19 cellular contexts compared by ENCODE assay signal in genomic region chr6:157859775-157860504, GRCh38. TPM values are rescaled to one million over a fixed set of nuclear protein-coding genes. Genes with fewer than 3 reads are reported as not detected.
DNase-seq lines count a peak whose midpoint lies in the region; ATAC-seq and TF ChIP-seq lines count a peak whose summit lies in the region.
"Had no signal": no experiment of that assay in that cellular context is flagged by ENCODE, and none has a peak within 500 bp of the region (broad histone marks: within the 10 kb centered on the region; RNA-seq: fewer than 3 reads in every experiment).

No MANE protein-coding gene starts in this region.

- no peak overlapping the region for H4K91ac ChIP-seq in IMR-90 (ENCODE audit: insufficient read depth, low read depth, low read length)

- no peak for TF ChIP-seq RAD21 in IMR-90 (IDR thresholded peaks at IDR 0.05; ENCODE audit: low read length)

- peaks cover 3% of the 10 kb centered on the region for H3K36me3 Mint-ChIP-seq in CD4-positive, CD25-positive, alpha-beta regulatory T cell
- H3K36me3 Mint-ChIP-seq in activated naive CD8-positive, alpha-beta T cell treated with anti-CD3 and anti-CD28 coated beads, Interleukin-2, amount 50 U/mL, for 24 hours (ENCODE audit: low read depth), result peaks cover 40% of the 10 kb centered on the region
- peaks cover 0 to 11% (median 10%) of the 10 kb centered on the region in 5 donors for H3K36me3 Mint-ChIP-seq in naive thymus-derived CD4-positive, alpha-beta T cell
- H3K36me3 Mint-ChIP-seq in type B pancreatic cell, result peaks cover 5% of the 10 kb centered on the region

- H3K14ac ChIP-seq in IMR-90 (replicated peaks; ENCODE audit: low read depth, low read length), result peak overlapping the region; percentile 76; the same call in 1 of the 2 replicates

- H4K20me1 ChIP-seq in IMR-90 (ENCODE audit: insufficient read depth, low read length), result peaks cover 62% of the 10 kb centered on the region

- no peak overlapping the region; a peak in 1 of 4 replicates for H4K8ac ChIP-seq in IMR-90 (ENCODE audit: low read depth in 2 of 2, low read length in 2 of 2)

- BruUV-seq in IMR-90 (replicated peaks; lab: Mats Ljungman, UMichigan), result no TSS peak

- WGBS in IMR-90 (ENCODE audit: extremely low coverage in 2 of 2, insufficient read length in 1 of 2), 2 experiments, result no CpG with 5 or more reads among the region's 7 CpGs

- peaks cover 15% of the 10 kb centered on the region for H3K9me1 ChIP-seq in IMR-90 (ENCODE audit: insufficient read depth, low read length)

- dilution Hi-C loops in IMR-90 (cut with HindIII; ENCODE audit: low sequenced_read_pairs, unreplicated experiment), result no loop called here

- CTCF ChIA-PET in IMR-90 (lab: Yijun Ruan, JAX), result interaction anchor here (0.7 kb wide), 1 partner anchor 24 kb away, joined by 7 read pairs; no protein-coding TSS in a partner anchor
- CTCF ChIA-PET in naive thymus-derived CD4-positive, alpha-beta T cell (lab: Charles Lee), result no interaction called here

- intact Hi-C loops in IMR-90 (cut with micrococcal nuclease), result no loop called here
- intact Hi-C loops in naive thymus-derived CD4-positive, alpha-beta T cell (cut with micrococcal nuclease), result loop anchor here (1.0 to 2.0 kb wide), 2 partner anchors 19 to 96 kb away; no protein-coding TSS in a partner anchor

- no peak overlapping the region for H3K9ac ChIP-seq in IMR-90 (ENCODE audit: low read depth, low read length)

- H3K4me1 ChIP-seq in CD4-positive, CD25-positive, alpha-beta regulatory T cell (ENCODE audit: control insufficient read depth, insufficient read depth, low read length, poor library complexity, severe bottlenecking), result peaks cover 18% of the 10 kb centered on the region
- H3K4me1 ChIP-seq in IMR-90 (ENCODE audit: control insufficient read depth, insufficient read depth, low read length), result peaks cover 20% of the 10 kb centered on the region
- peaks cover 5 to 28% of the 10 kb centered on the region in 2 donors for H3K4me1 ChIP-seq in naive thymus-derived CD4-positive, alpha-beta T cell (ENCODE audit: control insufficient read depth in 2 of 2, insufficient read depth in 2 of 2, low read length in 2 of 2)

- no peak for TF ChIP-seq CTCF in IMR-90 (conservative IDR thresholded peaks at IDR 0.05; ENCODE audit: low read depth, low read length)
- TF ChIP-seq CTCF in type B pancreatic cell (conservative IDR thresholded peaks at IDR 0.05), result no peak

- POLR2A ChIA-PET in IMR-90 (lab: Charles Lee; ENCODE audit: unreplicated experiment), result no interaction called here
- POLR2A ChIA-PET in naive thymus-derived CD4-positive, alpha-beta T cell (lab: Charles Lee), result interaction anchor here (0.7 kb wide), 1 partner anchor 25 kb away, joined by 3 read pairs; no protein-coding TSS in a partner anchor

- peak overlapping the region; percentile 17; the same call in 1 of the 2 replicates for H3K4ac ChIP-seq in IMR-90 (ENCODE audit: low read depth, low read length)

- H3K9me3 Mint-ChIP-seq in CD4-positive, CD25-positive, alpha-beta regulatory T cell, result peaks cover 0 to 2% (median 0%) of the 10 kb centered on the region in 7 donors
- peaks cover 12% of the 10 kb centered on the region for H3K9me3 Mint-ChIP-seq in activated naive CD8-positive, alpha-beta T cell treated with anti-CD3 and anti-CD28 coated beads, Interleukin-2, amount 50 U/mL, for 24 hours
- H3K9me3 Mint-ChIP-seq in naive thymus-derived CD4-positive, alpha-beta T cell, result peaks cover 0 to 4% (median under 1%) of the 10 kb centered on the region in 11 donors
- no peaks in the 10 kb centered on the region for H3K9me3 Mint-ChIP-seq in type B pancreatic cell
- H3K9me3 Mint-ChIP-seq: H9 had no signal

- H2BK5ac ChIP-seq in IMR-90 (ENCODE audit: low read depth, low read length, poor library complexity, severe bottlenecking), result peak overlapping the region; percentile 11

- peaks cover 2% of the 10 kb centered on the region for H3K27me3 Mint-ChIP-seq in CD4-positive, CD25-positive, alpha-beta regulatory T cell
- no peaks in the 10 kb centered on the region for H3K27me3 Mint-ChIP-seq in activated naive CD8-positive, alpha-beta T cell treated with anti-CD3 and anti-CD28 coated beads, Interleukin-2, amount 50 U/mL, for 24 hours
- peaks cover 0 to 45% (median 0%) of the 10 kb centered on the region in 5 donors for H3K27me3 Mint-ChIP-seq in naive thymus-derived CD4-positive, alpha-beta T cell
- H3K27me3 Mint-ChIP-seq in type B pancreatic cell, result no peaks in the 10 kb centered on the region

- H3K9me3 ChIP-seq in CD4-positive, CD25-positive, alpha-beta regulatory T cell (ENCODE audit: control insufficient read depth in 2 of 2, low read length in 2 of 2), result no peaks in the 10 kb centered on the region
- H3K9me3 ChIP-seq in IMR-90 (ENCODE audit: control insufficient read depth, insufficient read depth, low read length), result no peaks in the 10 kb centered on the region
- no peaks in the 10 kb centered on the region for H3K9me3 ChIP-seq in naive thymus-derived CD4-positive, alpha-beta T cell (ENCODE audit: control insufficient read depth in 2 of 3, low read length in 3 of 3)
- H3K9me3 ChIP-seq: body of pancreas, gastroesophageal sphincter, neutrophil, upper lobe of right lung had no signal

- DNase-seq in CD4-positive, CD25-positive, alpha-beta regulatory T cell, result no peak
- no peak for DNase-seq in IMR-90
- DNase-seq in activated naive CD8-positive, alpha-beta T cell treated with anti-CD3 and anti-CD28 coated beads, Interleukin-2, amount 50 U/mL, for 24 hours, result no peak
- DNase-seq in naive thymus-derived CD4-positive, alpha-beta T cell, result no peak
- no peak for DNase-seq in type B pancreatic cell (ENCODE audit: extremely low spot score, unreplicated experiment)
- DNase-seq: activated naive CD4-positive, alpha-beta T cell treated with anti-CD3 and anti-CD28 coated beads, Interleukin-2, amount 50 U/mL, for 16 hours; H9; left cardiac atrium; NCI-H2081 treated with DMSO at 0.1 percent for 48 hours; NCI-H526; right cardiac atrium; stimulated activated naive CD4-positive, alpha-beta T cell treated with Interleukin-2 at 50 U/mL for 16 hours; SW 1271; upper lobe of right lung had no signal

- in situ Hi-C loops in IMR-90 (cut with MboI; ENCODE audit: low sequenced_read_pairs), result no loop called here

- H2AK5ac ChIP-seq in IMR-90 (ENCODE audit: low read depth, low read length), result no peak overlapping the region

- no peak overlapping the region for H2BK20ac ChIP-seq in IMR-90 (ENCODE audit: low read depth, low read length)

- H3K27ac ChIP-seq in CD4-positive, CD25-positive, alpha-beta regulatory T cell (ENCODE audit: insufficient read depth, low read length, poor library complexity, severe bottlenecking), result no peak overlapping the region
- H3K27ac ChIP-seq in IMR-90 (ENCODE audit: insufficient read depth, low read length), result peak overlapping the region; percentile 15; the same call in 1 of the 2 replicates
- no peak overlapping the region for H3K27ac ChIP-seq in naive thymus-derived CD4-positive, alpha-beta T cell (ENCODE audit: low read depth, low read length)
- H3K27ac ChIP-seq: body of pancreas, gastroesophageal sphincter, neutrophil, upper lobe of right lung had no signal

- no peak overlapping the region for H2AFZ ChIP-seq in IMR-90 (replicated peaks; ENCODE audit: low read length, poor library complexity)

- no peak overlapping the region for H2BK120ac ChIP-seq in IMR-90 (ENCODE audit: low read depth, low read length)

- H3K4me3 ChIP-seq in CD4-positive, CD25-positive, alpha-beta regulatory T cell (ENCODE audit: low read depth, low read length), result peak overlapping the region; percentile 37
- no peak overlapping the region for H3K4me3 ChIP-seq in IMR-90 (ENCODE audit: insufficient read depth, low read depth, low read length)
- H3K4me3 ChIP-seq in naive thymus-derived CD4-positive, alpha-beta T cell (ENCODE audit: low read length), result no peak overlapping the region
- H3K4me3 ChIP-seq: body of pancreas, gastroesophageal sphincter, upper lobe of right lung had no signal

- H3K4me3 Mint-ChIP-seq in CD4-positive, CD25-positive, alpha-beta regulatory T cell, result peak overlapping the region; percentile 1 to 83 (median 16)
- H3K4me3 Mint-ChIP-seq in activated naive CD8-positive, alpha-beta T cell treated with anti-CD3 and anti-CD28 coated beads, Interleukin-2, amount 50 U/mL, for 24 hours, result no peak overlapping the region
- H3K4me3 Mint-ChIP-seq in naive thymus-derived CD4-positive, alpha-beta T cell, result peak overlapping the region; percentile 9 to 83 (median 62)
- no peak overlapping the region for H3K4me3 Mint-ChIP-seq in type B pancreatic cell
- H3K4me3 Mint-ChIP-seq: H9 had no signal

- no peaks in the 10 kb centered on the region for H3K27me3 ChIP-seq in CD4-positive, CD25-positive, alpha-beta regulatory T cell (ENCODE audit: control insufficient read depth, insufficient read depth, low read length)
- no peaks in the 10 kb centered on the region for H3K27me3 ChIP-seq in IMR-90 (ENCODE audit: control insufficient read depth, insufficient read depth, low read length)
- H3K27me3 ChIP-seq in naive thymus-derived CD4-positive, alpha-beta T cell (ENCODE audit: control insufficient read depth in 2 of 2, insufficient read depth in 2 of 2, low read length in 2 of 2), result peaks cover 0 to 4% of the 10 kb centered on the region in 2 donors
- H3K27me3 ChIP-seq: body of pancreas, gastroesophageal sphincter, neutrophil, upper lobe of right lung had no signal

- peak overlapping the region; percentile 77; the same call in 1 of the 2 replicates for H3K18ac ChIP-seq in IMR-90 (ENCODE audit: low read depth, low read length)

- H3K4me1 Mint-ChIP-seq in CD4-positive, CD25-positive, alpha-beta regulatory T cell, result peaks cover 31 to 69% (median 57%) of the 10 kb centered on the region in 4 donors
- H3K4me1 Mint-ChIP-seq in activated naive CD8-positive, alpha-beta T cell treated with anti-CD3 and anti-CD28 coated beads, Interleukin-2, amount 50 U/mL, for 24 hours, result peaks cover 82% of the 10 kb centered on the region
- peaks cover 23 to 97% (median 80%) of the 10 kb centered on the region in 7 donors for H3K4me1 Mint-ChIP-seq in naive thymus-derived CD4-positive, alpha-beta T cell
- H3K4me1 Mint-ChIP-seq in type B pancreatic cell (ENCODE audit: unreplicated experiment), result peaks cover 9% of the 10 kb centered on the region

- no peak overlapping the region for H2BK15ac ChIP-seq in IMR-90 (ENCODE audit: low read depth, low read length)

- peaks cover 12 to 65% of the 10 kb centered on the region in 2 experiments for H3K79me1 ChIP-seq in IMR-90 (ENCODE audit: low read depth in 1 of 2, low read length in 2 of 2)

- no peaks in the 10 kb centered on the region for H3K36me3 ChIP-seq in CD4-positive, CD25-positive, alpha-beta regulatory T cell (ENCODE audit: control insufficient read depth, insufficient read depth, low read length)
- H3K36me3 ChIP-seq in IMR-90 (ENCODE audit: control insufficient read depth, insufficient read depth, low read length), result no peaks in the 10 kb centered on the region
- no peaks in the 10 kb centered on the region for H3K36me3 ChIP-seq in naive thymus-derived CD4-positive, alpha-beta T cell (ENCODE audit: control insufficient read depth in 2 of 3, insufficient read depth in 3 of 3, low read length in 3 of 3)
- H3K36me3 ChIP-seq: gastroesophageal sphincter, neutrophil, upper lobe of right lung had no signal

- H3K4me2 ChIP-seq in IMR-90 (ENCODE audit: low read depth, low read length), result peak overlapping the region; percentile 70

- peak overlapping the region; percentile 61; the same call in 1 of the 2 replicates for H3K23ac ChIP-seq in IMR-90 (ENCODE audit: low read depth, low read length)

- no peak for ATAC-seq in CD4-positive, CD25-positive, alpha-beta regulatory T cell (ENCODE audit: low read depth in 2 of 2)
- ATAC-seq in IMR-90 (ENCODE audit: low read depth) (no peak), HG03196 (IDR thresholded peaks at IDR 0.05; ENCODE audit: unreplicated experiment) (no peak), HG03108 (IDR thresholded peaks at IDR 0.05; ENCODE audit: unreplicated experiment) (no peak)
- ATAC-seq in activated naive CD8-positive, alpha-beta T cell treated with anti-CD3 and anti-CD28 coated beads, Interleukin-2, amount 50 U/mL, for 24 hours, result no peak
- no peak for ATAC-seq in naive thymus-derived CD4-positive, alpha-beta T cell
- ATAC-seq: body of pancreas, gastroesophageal sphincter, left cardiac atrium, right cardiac atrium, upper lobe of right lung had no signal

- peak overlapping the region; percentile 5 to 83 (median 71) for H3K27ac Mint-ChIP-seq in CD4-positive, CD25-positive, alpha-beta regulatory T cell
- peak overlapping the region; percentile 78 for H3K27ac Mint-ChIP-seq in activated naive CD8-positive, alpha-beta T cell treated with anti-CD3 and anti-CD28 coated beads, Interleukin-2, amount 50 U/mL, for 24 hours
- H3K27ac Mint-ChIP-seq in naive thymus-derived CD4-positive, alpha-beta T cell, result peak overlapping the region in 8 of 9 donors; percentile 14 to 74 (median 66)
- H3K27ac Mint-ChIP-seq in type B pancreatic cell, result no peak overlapping the region

- no peak overlapping the region for H3K56ac ChIP-seq in IMR-90 (ENCODE audit: extremely low read depth, insufficient read depth, low read length)

- H2AK9ac ChIP-seq in IMR-90 (replicated peaks; ENCODE audit: low read depth, low read length, poor library complexity), result no peak overlapping the region

- peak overlapping the region; percentile 39; the same call in 1 of the 2 replicates for H4K5ac ChIP-seq in IMR-90 (ENCODE audit: low read depth, low read length)

- TF ChIP-seq POLR2A in IMR-90 (IDR thresholded peaks at IDR 0.05; ENCODE audit: low read depth, low read length), result no peak

RNA-seq across cellular contexts. Expression of gene SNX9, which starts 36.9 kb away (rescaled TPM):
- total RNA-seq in CD4-positive, CD25-positive, alpha-beta regulatory T cell, result 31.6 TPM
- polyA plus RNA-seq in CD4-positive, CD25-positive, alpha-beta regulatory T cell, result 10 to 100 TPM; 16.4 to 23.5 (median 19.9) TPM
- total RNA-seq in IMR-90 (2012; rRNA removed) (41.2 and 41.9 TPM in 2 replicates), type B pancreatic cell (ENCODE audit: low replicate concordance) (23.2 and 31.9 TPM in 2 replicates)
- polyA plus RNA-seq in IMR-90 (2012; rRNA removed), result 34.8 and 35.3 TPM in 2 replicates
- 18.7 and 20.5 TPM in 2 replicates for polyA plus RNA-seq in IMR-90 (2012; cell fraction: cytosol; rRNA removed)
- 20.1 and 45.0 TPM in 2 replicates for polyA plus RNA-seq in IMR-90 (2012; cell fraction: nucleus; rRNA removed; ENCODE audit: low replicate concordance)
- total RNA-seq in naive thymus-derived CD4-positive, alpha-beta T cell, result 10 to 100 TPM; 13.4 to 39.2 (median 36.4) TPM
- polyA plus RNA-seq in naive thymus-derived CD4-positive, alpha-beta T cell, result 10 to 100 TPM; 23.8 to 51.5 TPM

Comparison
In these comparisons a context has a peak if more than half of its experiments do, and no peak if none do; other contexts are left out.
1. H3K4me3 Mint-ChIP-seq: peak in CD4-positive, CD25-positive, alpha-beta regulatory T cell (4 of 4) and naive thymus-derived CD4-positive, alpha-beta T cell (10 of 10); none in activated naive CD8-positive, alpha-beta T cell treated with anti-CD3 and anti-CD28 coated beads, Interleukin-2, amount 50 U/mL, for 24 hours (single experiment) and type B pancreatic cell (single experiment).